In genomic region chr9:111661150-111661801, GRCh38 we compare ENCODE assay signal across 8 cellular contexts.
DNase-seq lines count a peak whose midpoint lies in the region; ATAC-seq lines count a peak whose summit lies in the region.

GNG10 (plus strand) TSS chr9:111661605; CDS start chr9:111661635, 30 bp downstream.

- H3K4me3 ChIP-seq in effector memory CD4-positive, alpha-beta T cell (ENCODE audit: insufficient read depth, low read depth, low read length, poor library complexity, severe bottlenecking) = peak within 1 kb of the TSS; percentile 80

- H3K36me3 ChIP-seq in effector memory CD4-positive, alpha-beta T cell (ENCODE audit: control insufficient read depth, insufficient read depth, low read length) = no peaks in the 10 kb centered on the region

- peak within 1 kb of the TSS; percentile 58 for H3K27ac ChIP-seq in effector memory CD4-positive, alpha-beta T cell (ENCODE audit: insufficient read depth, low read length, poor library complexity, severe bottlenecking)

- no peaks in the 10 kb centered on the region for H3K27me3 Mint-ChIP-seq in memory B cell

- peak within 1 kb of the TSS; percentile 59 for H3K27ac Mint-ChIP-seq in memory B cell

- no peaks in the 10 kb centered on the region for H3K27me3 ChIP-seq in effector memory CD4-positive, alpha-beta T cell (replicated peaks; ENCODE audit: control insufficient read depth, insufficient read depth, low read length, poor library complexity, severe bottlenecking)

- peak within 1 kb of the TSS; percentile 90 for H3K4me3 Mint-ChIP-seq in memory B cell

- no peaks in the 10 kb centered on the region for H3K9me3 Mint-ChIP-seq in memory B cell

- DNase-seq in AG08395 (ENCODE audit: low spot score) = peak; percentile 90
- DNase-seq in NCI-H510A treated with DMSO at 0.1 percent for 48 hours (lab: John Stamatoyannopoulos, UW) = peak; percentile 53
- DNase-seq in activated CD8-positive, alpha-beta memory T cell treated with anti-CD3 and anti-CD28 coated beads for 1 hour (ENCODE audit: extremely low read depth in 1 of 2, low read depth in 1 of 2) = peak; percentile 25 to 58
- DNase-seq in effector memory CD4-positive, alpha-beta T cell = peak; percentile 36 to 55 (median 51)
- peak; percentile 50 to 72 for DNase-seq in memory B cell (ENCODE audit: low spot score in 2 of 2)
- peak; percentile 44 for DNase-seq in stimulated activated CD8-positive, alpha-beta memory T cell treated with anti-CD3 and anti-CD28 coated beads, Interleukin-12 subunit alpha, Interleukin-12 subunit beta, amount 100 ng/mL, for 1 hour (ENCODE audit: low read depth)

- peaks cover 5% of the 10 kb centered on the region for H3K36me3 Mint-ChIP-seq in memory B cell

- H3K4me1 Mint-ChIP-seq in memory B cell = peaks cover 23% of the 10 kb centered on the region

- no peaks in the 10 kb centered on the region for H3K9me3 ChIP-seq in effector memory CD4-positive, alpha-beta T cell (ENCODE audit: control insufficient read depth, low read length)

- ATAC-seq in GM18520 (IDR thresholded peaks at IDR 0.05; ENCODE audit: unreplicated experiment) (peak; percentile 66), HG03039 (IDR thresholded peaks at IDR 0.05; ENCODE audit: unreplicated experiment) (peak; percentile 84), memory B cell (ENCODE audit: low read depth) (peak; percentile 92)

- peaks cover 15% of the 10 kb centered on the region for H3K4me1 ChIP-seq in effector memory CD4-positive, alpha-beta T cell (ENCODE audit: control insufficient read depth, insufficient read depth, low read length, poor library complexity, severe bottlenecking)

Comparison
In these comparisons a context has a peak if more than half of its experiments do, and no peak if none do; other contexts are left out.
1. Peak in every context shown above with its lines: DNase-seq, ATAC-seq, H3K4me3 ChIP-seq and H3K27ac ChIP-seq.